In the genomic region with DNA sequence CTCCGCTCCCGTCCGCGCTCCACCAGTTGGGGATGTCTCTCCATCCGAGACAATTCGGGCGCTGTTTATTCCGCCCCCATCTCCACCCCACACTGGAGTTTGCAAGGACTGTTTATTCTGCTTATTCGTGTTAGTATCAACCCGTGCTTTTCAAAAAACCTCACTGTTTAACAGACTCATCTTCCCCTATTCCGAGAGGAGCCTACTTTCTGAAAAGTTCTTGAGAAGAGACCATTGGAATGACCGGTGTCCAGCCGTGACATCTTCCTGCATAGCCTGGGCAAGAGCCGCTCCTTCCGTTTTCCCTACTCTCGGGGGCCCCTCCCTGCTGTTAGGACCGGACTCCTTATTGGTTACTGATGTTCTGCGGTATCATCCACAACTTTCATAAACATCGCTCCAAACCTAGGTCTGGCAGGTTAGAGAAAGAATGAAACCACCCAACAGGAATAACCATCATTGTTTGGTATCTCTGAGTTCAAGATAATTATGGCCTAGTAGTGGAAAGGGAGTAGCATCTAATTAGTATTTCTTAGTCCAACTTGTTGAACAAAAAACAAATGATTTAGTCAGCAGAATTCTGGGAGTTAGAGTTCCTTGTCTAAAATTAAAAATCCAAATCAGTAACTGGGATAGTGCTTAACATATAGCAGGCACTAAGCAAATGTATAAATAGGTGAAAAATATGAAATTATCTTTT, we compare ENCODE assay signal across 8 cellular contexts. TPM values are rescaled to one million over a fixed set of nuclear protein-coding genes. Genes with fewer than 3 reads are reported as not detected.
A peak's percentile ranks its signal among the peaks of the same experiment; 100 is the strongest.
DNase-seq lines count a peak whose midpoint lies in the region; ATAC-seq and TF ChIP-seq lines count a peak whose summit lies in the region.

No MANE protein-coding gene starts in this region.

- in situ Hi-C loops in T47D (cut with HindIII; ENCODE audit: low pct_unique_long_range_greater_than_20kb, low sequenced_read_pairs), result no loop called here

- H3K4me3 Mint-ChIP-seq in HFFc6 (peak overlapping the region; percentile 99), T-cell (peak overlapping the region; percentile 98 to 99 (median 99))

- H3K9me3 Mint-ChIP-seq in HFFc6 (no peaks in the 10 kb centered on the region), T-cell (no peaks in the 10 kb centered on the region)

- CTCF ChIA-PET in T-cell (lab: Charles Lee), result interaction anchor here in 1 of 2 donors (1.1 kb wide), 1 partner anchor 55 kb away, joined by 3 read pairs; the partner anchor contains the start of gene PRPF38B

- peak overlapping the region; percentile 99 for H3K27ac Mint-ChIP-seq in HFFc6
- H3K27ac Mint-ChIP-seq in T-cell, result peak overlapping the region; percentile 92 to 98

- no peak for TF ChIP-seq CTCF in HFFc6 (IDR thresholded peaks at IDR 0.05)

- H3K27me3 Mint-ChIP-seq in HFFc6 (ENCODE audit: insufficient read depth) (no peaks in the 10 kb centered on the region; the same call in 1 of the 2 replicates), T-cell (no peaks in the 10 kb centered on the region)

- POLR2A ChIA-PET in T-cell (lab: Charles Lee), result interaction anchor here in 1 of 2 donors (0.6 to 1.0 kb wide), 2 partner anchors 55 to 547 kb away, joined by 3 to 6 read pairs; partner anchors contain the start of genes PRPF38B and SLC25A24

- H3K36me3 Mint-ChIP-seq in HFFc6 (ENCODE audit: low read depth) (peaks cover 16% of the 10 kb centered on the region), T-cell (peaks cover 11% of the 10 kb centered on the region)

- H3K4me1 Mint-ChIP-seq in HFFc6 (ENCODE audit: low read depth) (peaks cover 33% of the 10 kb centered on the region), T-cell (peaks cover 38 to 42% (median 38%) of the 10 kb centered on the region in 3 donors)

- peak; percentile 50 for DNase-seq in GM04503 (ENCODE audit: low read depth)
- DNase-seq in HFFc6, result peak; percentile 84
- peak; percentile 51 for DNase-seq in NCI-H1105 (lab: John Stamatoyannopoulos, UW)
- DNase-seq in T-cell, result peak in 8 of 34 experiments; percentile 1 to 31 (median 8)
- peak; percentile 45 to 72 for DNase-seq in T47D (ENCODE audit: low read depth in 1 of 2, low spot score in 1 of 2)
- DNase-seq in iPS DF 4.7 (ENCODE audit: extremely low read depth, low spot score), result peak; percentile 33
- peak; percentile 82 for DNase-seq in retina

- ATAC-seq in T-cell (replicated peaks in 1 of 4), result no peak
- ATAC-seq in activated CD4-positive, CD25-positive, alpha-beta regulatory T cell treated with anti-CD3 and anti-CD28 coated beads, Interleukin-2, amount 50 U/mL, for 24 hours, result no peak

RNA-seq across cellular contexts. Expression of gene STXBP3, which starts 0.8 kb away (rescaled TPM):
- total RNA-seq in HFFc6 (2021; fragmentation: NEBNext Ultra II Directional; extraction: Animal tissue kit (Norgen Biotek cat#: 25700)), result 10 to 100 TPM; 42.2 to 44.6 (median 43.5) TPM
- 10 to 100 TPM; 52.8 to 66.2 (median 59.9) TPM for total RNA-seq in T-cell

RNA-seq across cellular contexts. Expression of gene FNDC7, which starts 34.6 kb away (rescaled TPM):
- total RNA-seq in HFFc6 (2021; fragmentation: NEBNext Ultra II Directional; extraction: Animal tissue kit (Norgen Biotek cat#: 25700)), result under 1 TPM in 1 of 6 experiments, not detected in 5; 0.08 TPM
- under 1 TPM; 0.13 to 0.29 (median 0.25) TPM for total RNA-seq in T-cell

RNA-seq across cellular contexts. Expression of gene PRPF38B, which starts 55.2 kb away (rescaled TPM):
- 10 to 100 TPM; 19.9 to 24.1 (median 23.7) TPM for total RNA-seq in HFFc6 (2021; fragmentation: NEBNext Ultra II Directional; extraction: Animal tissue kit (Norgen Biotek cat#: 25700))
- 100 to 1,000 TPM; 109 to 130 (median 110) TPM for total RNA-seq in T-cell

Comparison
In these comparisons a context has a peak if more than half of its experiments do, and no peak if none do; other contexts are left out.
1. RNA of gene PRPF38B, which starts 55.2 kb away (total RNA-seq): 109 to 130 TPM in T-cell; 19.9 to 24.1 TPM in HFFc6; every median in the first group is over 4 times any median in the second.